Comparison of ENCODE assay signal across 18 cellular contexts in the genomic region with DNA sequence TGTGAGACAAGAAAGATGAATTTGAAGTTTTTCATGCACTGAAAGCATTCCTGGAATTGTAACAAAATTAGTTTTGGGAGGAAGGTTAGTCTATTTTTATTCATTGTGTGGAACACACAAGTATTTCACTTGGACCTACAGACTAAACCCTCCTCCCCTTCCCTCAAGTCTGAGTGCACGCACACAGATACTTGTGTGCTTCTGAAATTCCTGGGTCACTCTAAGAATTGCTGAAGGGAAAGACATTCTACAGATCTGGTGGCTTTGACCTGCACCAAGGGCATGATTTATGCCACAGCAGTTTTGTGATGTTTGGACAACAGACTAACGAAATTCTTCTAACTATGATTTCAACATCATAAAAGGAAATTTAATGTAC.
A peak's percentile ranks its signal among the peaks of the same experiment; 100 is the strongest.
DNase-seq lines count a peak whose midpoint lies in the region; ATAC-seq and TF ChIP-seq lines count a peak whose summit lies in the region.
"Had no signal": no experiment of that assay in that cellular context is flagged by ENCODE, and none has a peak within 500 bp of the region (broad histone marks: within the 10 kb centered on the region; RNA-seq: fewer than 3 reads in every experiment).

No MANE protein-coding gene starts in this region.

- H3K4me3 ChIP-seq in coronary artery, result peak overlapping the region; percentile 20
- H3K4me3 ChIP-seq in smooth muscle cell, result no peak overlapping the region
- H3K4me3 ChIP-seq: A549; BLaER1 treated with 17β-estradiol and CSF1 and Interleukin-3, amounts not matched to agents 10 nM and 100 nM; HAP-1; PC-9; SJCRH30 had no signal

- H3K4me2 ChIP-seq in smooth muscle cell, result peak overlapping the region; percentile 6
- H3K4me2 ChIP-seq: PC-9 had no signal

- DNase-seq in EL (peak; percentile 17), OCI-M1 (lab: John Stamatoyannopoulos, UW) (peak; percentile 30), coronary artery (ENCODE audit: low spot score) (no peak), smooth muscle cell (lab: John Stamatoyannopoulos, UW; ENCODE audit: unreplicated experiment) (no peak), RPMI8226 (no peak)
- DNase-seq: Calu3; CD8-positive, alpha-beta T cell; NCI-H187; NCI-H2107; NCI-H510A treated with DMSO at 0.1 percent for 48 hours; NCI-H774; PC-9; SJCRH30 had no signal

- no peaks in the 10 kb centered on the region for H4K20me1 ChIP-seq in smooth muscle cell (ENCODE audit: low read depth)

- WGBS in smooth muscle cell (ENCODE audit: low lambda C conversion rate), result 56% methylated on average over 2 of the region's 2 CpGs

- ATAC-seq in GM19455 (IDR thresholded peaks at IDR 0.05; ENCODE audit: unreplicated experiment) (no peak), GM21390 (IDR thresholded peaks at IDR 0.05; ENCODE audit: unreplicated experiment) (no peak)
- ATAC-seq: CD8-positive, alpha-beta T cell had no signal

- H3K36me3 ChIP-seq in smooth muscle cell (ENCODE audit: low read depth), result no peaks in the 10 kb centered on the region
- H3K36me3 ChIP-seq: HAP-1, SJCRH30 had no signal

- H3K9ac ChIP-seq in smooth muscle cell (ENCODE audit: low read depth), result no peak overlapping the region
- H3K9ac ChIP-seq: BLaER1 treated with 17β-estradiol and CSF1 and Interleukin-3, amounts not matched to agents 10 nM and 100 nM had no signal

- H3K4me1 ChIP-seq in smooth muscle cell (ENCODE audit: low read depth), result no peaks in the 10 kb centered on the region
- H3K4me1 ChIP-seq: HAP-1 had no signal

- H3F3A ChIP-seq in smooth muscle cell (ENCODE audit: low read depth), result no peaks in the 10 kb centered on the region

- H3K27ac ChIP-seq in coronary artery, result peak overlapping the region in 1 of 2 donors; percentile 46
- peak overlapping the region; percentile 13 for H3K27ac ChIP-seq in smooth muscle cell (ENCODE audit: low read depth)
- H3K27ac ChIP-seq: BLaER1 treated with 17β-estradiol and CSF1 and Interleukin-3, amounts not matched to agents 10 nM and 100 nM; PC-9; SJCRH30 had no signal

- H3K9me3 ChIP-seq in smooth muscle cell (replicated peaks; ENCODE audit: low read depth), result no peaks in the 10 kb centered on the region
- H3K9me3 ChIP-seq: BLaER1 treated with 17β-estradiol and CSF1 and Interleukin-3, amounts not matched to agents 10 nM and 100 nM; HAP-1; SJCRH30 had no signal

- H2AFZ ChIP-seq in smooth muscle cell (ENCODE audit: low read depth), result no peak overlapping the region
- H2AFZ ChIP-seq: PC-9 had no signal

- no peaks in the 10 kb centered on the region for H3K79me2 ChIP-seq in smooth muscle cell (ENCODE audit: low read depth)

- TF ChIP-seq CTCF in coronary artery (IDR thresholded peaks at IDR 0.05), result no peak
- no peak for TF ChIP-seq CTCF in smooth muscle cell (IDR thresholded peaks at IDR 0.05; ENCODE audit: borderline replicate concordance, insufficient read depth, poor library complexity, severe bottlenecking)

- H3K27me3 ChIP-seq in smooth muscle cell (ENCODE audit: low read depth), result no peaks in the 10 kb centered on the region
- H3K27me3 ChIP-seq: BLaER1 treated with 17β-estradiol and CSF1 and Interleukin-3, amounts not matched to agents 10 nM and 100 nM; SJCRH30 had no signal

Comparison
In these comparisons a context has a peak if more than half of its experiments do, and no peak if none do; other contexts are left out.
1. DNase-seq: peak in EL (single experiment) and OCI-M1 (single experiment); none in coronary artery (single experiment), smooth muscle cell (single experiment) and RPMI8226 (single experiment).